In genomic region chr10:32990811-32991210, GRCh38 we compare ENCODE assay signal across 16 cellular contexts. TPM values are rescaled to one million over a fixed set of nuclear protein-coding genes. Genes with fewer than 3 reads are reported as not detected.
DNase-seq lines count a peak whose midpoint lies in the region; ATAC-seq lines count a peak whose summit lies in the region.
"Had no signal": no experiment of that assay in that cellular context is flagged by ENCODE, and none has a peak within 500 bp of the region (broad histone marks: within the 10 kb centered on the region; RNA-seq: fewer than 3 reads in every experiment).

No MANE protein-coding gene starts in this region.

- peaks cover 8% of the 10 kb centered on the region for H3K27me3 Mint-ChIP-seq in activated CD4-positive, alpha-beta T cell treated with anti-CD3 and anti-CD28 coated beads, Interleukin-2, amount 10 ng/mL, durations not matched to agents 24 days and 14 days
- H3K27me3 Mint-ChIP-seq in IgD-negative memory B cell = no peaks in the 10 kb centered on the region
- H3K27me3 Mint-ChIP-seq in central memory CD8-positive, alpha-beta T cell = no peaks in the 10 kb centered on the region
- no peaks in the 10 kb centered on the region for H3K27me3 Mint-ChIP-seq in stimulated activated memory B cell treated with anti-CD40 and anti-IgM and Interleukin-4, amounts not matched to agents 10 μg/mL and 1 μg/mL and 100 μg/mL, for 72 hours
- no peaks in the 10 kb centered on the region for H3K27me3 Mint-ChIP-seq in activated T-cell treated with anti-CD3 and anti-CD28 coated beads, Interleukin-2, amount 50 U/mL, for 4 hours (ENCODE audit: low read depth)
- H3K27me3 Mint-ChIP-seq in naive thymus-derived CD4-positive, alpha-beta T cell = peaks cover 0 to 5% (median 0%) of the 10 kb centered on the region in 5 donors
- H3K27me3 Mint-ChIP-seq: B cell; CD4-positive, alpha-beta T cell had no signal

- H3K27ac Mint-ChIP-seq in activated CD4-positive, alpha-beta T cell treated with anti-CD3 and anti-CD28 coated beads, Interleukin-2, amount 10 ng/mL, durations not matched to agents 24 days and 14 days = no peak overlapping the region
- peak overlapping the region in 2 of 3 donors; percentile 18 to 76 for H3K27ac Mint-ChIP-seq in IgD-negative memory B cell
- peak overlapping the region; percentile 27 for H3K27ac Mint-ChIP-seq in central memory CD8-positive, alpha-beta T cell (ENCODE audit: low read depth)
- H3K27ac Mint-ChIP-seq in stimulated activated memory B cell treated with anti-CD40 and anti-IgM and Interleukin-4, amounts not matched to agents 10 μg/mL and 1 μg/mL and 100 μg/mL, for 72 hours = peak overlapping the region; percentile 60
- H3K27ac Mint-ChIP-seq in naive thymus-derived CD4-positive, alpha-beta T cell = no peak overlapping the region
- H3K27ac Mint-ChIP-seq: B cell; CD4-positive, alpha-beta T cell had no signal

- H3K36me3 ChIP-seq in naive thymus-derived CD4-positive, alpha-beta T cell (ENCODE audit: control insufficient read depth in 2 of 3, insufficient read depth in 3 of 3, low read length in 3 of 3) = no peaks in the 10 kb centered on the region
- H3K36me3 ChIP-seq: HAP-1 had no signal

- no peaks in the 10 kb centered on the region for H3K27me3 ChIP-seq in naive thymus-derived CD4-positive, alpha-beta T cell (ENCODE audit: control insufficient read depth in 2 of 2, insufficient read depth in 2 of 2, low read length in 2 of 2)

- no peak overlapping the region for H3K27ac ChIP-seq in naive thymus-derived CD4-positive, alpha-beta T cell (ENCODE audit: low read depth, low read length)
- H3K27ac ChIP-seq: HL-60 had no signal

- H3K4me1 Mint-ChIP-seq in activated CD4-positive, alpha-beta T cell treated with anti-CD3 and anti-CD28 coated beads, Interleukin-2, amount 10 ng/mL, durations not matched to agents 24 days and 14 days = peaks cover 3% of the 10 kb centered on the region
- H3K4me1 Mint-ChIP-seq in IgD-negative memory B cell = peaks cover 7 to 17% (median 8%) of the 10 kb centered on the region in 3 donors
- peaks cover 15% of the 10 kb centered on the region for H3K4me1 Mint-ChIP-seq in central memory CD8-positive, alpha-beta T cell
- H3K4me1 Mint-ChIP-seq in stimulated activated memory B cell treated with anti-CD40 and anti-IgM and Interleukin-4, amounts not matched to agents 10 μg/mL and 1 μg/mL and 100 μg/mL, for 72 hours = peaks cover 16% of the 10 kb centered on the region
- peaks cover 10% of the 10 kb centered on the region for H3K4me1 Mint-ChIP-seq in activated T-cell treated with anti-CD3 and anti-CD28 coated beads, Interleukin-2, amount 50 U/mL, for 4 hours (ENCODE audit: low read depth)
- H3K4me1 Mint-ChIP-seq in naive thymus-derived CD4-positive, alpha-beta T cell = peaks cover 0 to 4% (median 0%) of the 10 kb centered on the region in 7 donors

- no peak for ATAC-seq in central memory CD8-positive, alpha-beta T cell (replicated peaks; ENCODE audit: extremely low read depth, poor library complexity, severe bottlenecking)
- ATAC-seq in stimulated activated memory B cell treated with anti-CD40 and anti-IgM and Interleukin-4, amounts not matched to agents 10 μg/mL and 1 μg/mL and 100 μg/mL, for 72 hours = no peak
- ATAC-seq in activated T-cell treated with anti-CD3 and anti-CD28 coated beads, Interleukin-2, amount 50 U/mL, for 4 hours = no peak
- ATAC-seq in naive thymus-derived CD4-positive, alpha-beta T cell = no peak

- H3K9me3 Mint-ChIP-seq in activated CD4-positive, alpha-beta T cell treated with anti-CD3 and anti-CD28 coated beads, Interleukin-2, amount 10 ng/mL, durations not matched to agents 24 days and 14 days = peaks cover 9% of the 10 kb centered on the region
- peaks cover 3 to 8% (median 3%) of the 10 kb centered on the region in 3 donors for H3K9me3 Mint-ChIP-seq in IgD-negative memory B cell
- no peaks in the 10 kb centered on the region for H3K9me3 Mint-ChIP-seq in central memory CD8-positive, alpha-beta T cell
- H3K9me3 Mint-ChIP-seq in stimulated activated memory B cell treated with anti-CD40 and anti-IgM and Interleukin-4, amounts not matched to agents 10 μg/mL and 1 μg/mL and 100 μg/mL, for 72 hours = peaks cover 6% of the 10 kb centered on the region
- H3K9me3 Mint-ChIP-seq in activated T-cell treated with anti-CD3 and anti-CD28 coated beads, Interleukin-2, amount 50 U/mL, for 4 hours = no peaks in the 10 kb centered on the region
- H3K9me3 Mint-ChIP-seq in naive thymus-derived CD4-positive, alpha-beta T cell = peaks cover 0 to 8% (median 0%) of the 10 kb centered on the region in 11 donors
- H3K9me3 Mint-ChIP-seq: CD4-positive, alpha-beta T cell had no signal

- H3K36me3 Mint-ChIP-seq in activated CD4-positive, alpha-beta T cell treated with anti-CD3 and anti-CD28 coated beads, Interleukin-2, amount 10 ng/mL, durations not matched to agents 24 days and 14 days (ENCODE audit: low read depth) = no peaks in the 10 kb centered on the region
- no peaks in the 10 kb centered on the region for H3K36me3 Mint-ChIP-seq in IgD-negative memory B cell
- peaks cover 1% of the 10 kb centered on the region for H3K36me3 Mint-ChIP-seq in central memory CD8-positive, alpha-beta T cell (ENCODE audit: insufficient read depth)
- H3K36me3 Mint-ChIP-seq in stimulated activated memory B cell treated with anti-CD40 and anti-IgM and Interleukin-4, amounts not matched to agents 10 μg/mL and 1 μg/mL and 100 μg/mL, for 72 hours = no peaks in the 10 kb centered on the region
- no peaks in the 10 kb centered on the region for H3K36me3 Mint-ChIP-seq in activated T-cell treated with anti-CD3 and anti-CD28 coated beads, Interleukin-2, amount 50 U/mL, for 4 hours (ENCODE audit: insufficient read depth)
- no peaks in the 10 kb centered on the region for H3K36me3 Mint-ChIP-seq in naive thymus-derived CD4-positive, alpha-beta T cell

- H3K4me3 ChIP-seq in naive thymus-derived CD4-positive, alpha-beta T cell (ENCODE audit: low read length) = no peak overlapping the region
- H3K4me3 ChIP-seq: HAP-1 had no signal

- CTCF ChIA-PET in naive thymus-derived CD4-positive, alpha-beta T cell (lab: Charles Lee) = interaction anchor here (0.9 kb wide), 1 partner anchor 540 kb away, joined by 3 read pairs; no protein-coding TSS in a partner anchor

- DNase-seq in activated CD4-positive, alpha-beta T cell treated with anti-CD3 and anti-CD28 coated beads, Interleukin-2, amount 10 ng/mL, durations not matched to agents 24 days and 14 days = peak; percentile 37
- DNase-seq in activated CD4-positive, alpha-beta T cell treated with anti-CD3 and anti-CD28 coated beads, Interleukin-2, amount 50 U/mL, for 1 hour = no peak
- no peak for DNase-seq in central memory CD8-positive, alpha-beta T cell (ENCODE audit: low spot score in 2 of 2)
- DNase-seq in activated T-cell treated with anti-CD3 and anti-CD28 coated beads, Interleukin-2, amount 50 U/mL, for 4 hours = no peak
- no peak for DNase-seq in naive thymus-derived CD4-positive, alpha-beta T cell
- no peak for DNase-seq in activated CD8-positive, alpha-beta memory T cell treated with anti-CD3 and anti-CD28 coated beads for 24 hours
- DNase-seq: C1 segment of cervical spinal cord; Calu3; CD4-positive, alpha-beta T cell; DMS153; GF-D8 had no signal

- H3K4me1 ChIP-seq in naive thymus-derived CD4-positive, alpha-beta T cell (ENCODE audit: control insufficient read depth in 2 of 2, insufficient read depth in 2 of 2, low read length in 2 of 2) = no peaks in the 10 kb centered on the region

- no peak overlapping the region for H3K4me3 Mint-ChIP-seq in activated CD4-positive, alpha-beta T cell treated with anti-CD3 and anti-CD28 coated beads, Interleukin-2, amount 10 ng/mL, durations not matched to agents 24 days and 14 days
- no peak overlapping the region for H3K4me3 Mint-ChIP-seq in IgD-negative memory B cell
- H3K4me3 Mint-ChIP-seq in central memory CD8-positive, alpha-beta T cell = no peak overlapping the region
- H3K4me3 Mint-ChIP-seq in stimulated activated memory B cell treated with anti-CD40 and anti-IgM and Interleukin-4, amounts not matched to agents 10 μg/mL and 1 μg/mL and 100 μg/mL, for 72 hours = no peak overlapping the region
- H3K4me3 Mint-ChIP-seq in activated T-cell treated with anti-CD3 and anti-CD28 coated beads, Interleukin-2, amount 50 U/mL, for 4 hours = no peak overlapping the region
- no peak overlapping the region for H3K4me3 Mint-ChIP-seq in naive thymus-derived CD4-positive, alpha-beta T cell
- H3K4me3 Mint-ChIP-seq: B cell; CD4-positive, alpha-beta T cell had no signal

- POLR2A ChIA-PET in naive thymus-derived CD4-positive, alpha-beta T cell (lab: Charles Lee) = no interaction called here

- intact Hi-C loops in activated CD4-positive, alpha-beta T cell treated with anti-CD3 and anti-CD28 coated beads, Interleukin-2, amount 10 ng/mL, durations not matched to agents 24 days and 14 days (cut with micrococcal nuclease) = no loop called here
- intact Hi-C loops in naive thymus-derived CD4-positive, alpha-beta T cell (cut with micrococcal nuclease) = no loop called here

- no peaks in the 10 kb centered on the region for H3K9me3 ChIP-seq in naive thymus-derived CD4-positive, alpha-beta T cell (ENCODE audit: control insufficient read depth in 2 of 3, low read length in 3 of 3)
- H3K9me3 ChIP-seq: HAP-1 had no signal

RNA-seq across cellular contexts. Expression of gene ITGB1, which starts 32.8 kb away (rescaled TPM):
- total RNA-seq in activated CD4-positive, alpha-beta T cell treated with anti-CD3 and anti-CD28 coated beads, Interleukin-2, amount 10 ng/mL, durations not matched to agents 24 days and 14 days = 50.5 and 57.5 TPM in 2 replicates
- 394 TPM for polyA plus RNA-seq in IgD-negative memory B cell
- 10 to 100 TPM; 53.7 to 90.6 (median 58.6) TPM for total RNA-seq in activated T-cell treated with anti-CD3 and anti-CD28 coated beads, Interleukin-2, amount 50 U/mL, for 4 hours
- total RNA-seq in naive thymus-derived CD4-positive, alpha-beta T cell = 100 to 1,000 TPM in 1 of 5 experiments, 10 to 100 TPM in 4; 43.2 to 205 (median 60.8) TPM
- polyA plus RNA-seq in naive thymus-derived CD4-positive, alpha-beta T cell = 10 to 100 TPM; 26.5 to 36.1 TPM

Comparison
In these comparisons a context has a peak if more than half of its experiments do, and no peak if none do; other contexts are left out.
1. H3K27ac Mint-ChIP-seq: peak in IgD-negative memory B cell (2 of 3), central memory CD8-positive, alpha-beta T cell (single experiment) and stimulated activated memory B cell treated with anti-CD40 and anti-IgM and Interleukin-4, amounts not matched to agents 10 μg/mL and 1 μg/mL and 100 μg/mL, for 72 hours (single experiment); none in activated CD4-positive, alpha-beta T cell treated with anti-CD3 and anti-CD28 coated beads, Interleukin-2, amount 10 ng/mL, durations not matched to agents 24 days and 14 days (single experiment) and naive thymus-derived CD4-positive, alpha-beta T cell (0 of 9).